ENCODE assay signal across 24 cellular contexts in the genomic region with DNA sequence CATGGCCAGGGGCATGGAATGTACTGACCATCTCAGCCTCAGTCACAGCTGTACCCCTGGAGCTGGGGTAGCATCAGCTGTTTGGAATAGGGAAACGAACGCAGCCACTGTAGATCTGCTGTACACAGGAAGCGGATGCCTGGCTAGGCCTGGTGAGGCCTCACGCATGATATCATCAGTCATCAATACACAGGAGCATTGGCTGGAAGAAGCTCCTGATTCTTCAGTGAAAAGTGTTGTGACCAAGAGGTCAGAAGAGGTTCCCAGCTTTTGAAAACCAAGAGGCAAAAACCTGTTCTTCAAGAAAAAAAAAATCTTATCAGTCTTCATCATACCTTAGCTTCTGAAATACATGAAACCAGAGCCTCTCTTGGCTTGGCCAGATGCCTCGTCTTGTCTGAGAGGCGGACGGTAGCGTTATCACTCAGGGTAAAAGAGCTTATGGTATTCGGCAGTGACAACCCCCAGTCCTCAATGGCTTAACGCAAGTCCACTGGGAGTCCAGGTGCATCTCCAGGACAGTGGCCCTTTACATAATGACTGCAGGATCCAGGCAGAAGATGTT.
DNase-seq lines count a peak whose midpoint lies in the region; ATAC-seq, FAIRE-seq and TF ChIP-seq lines count a peak whose summit lies in the region.
"Had no signal": no experiment of that assay in that cellular context is flagged by ENCODE, and none has a peak within 500 bp of the region (broad histone marks: within the 10 kb centered on the region; RNA-seq: fewer than 3 reads in every experiment).

No MANE protein-coding gene starts in this region.

- no peaks in the 10 kb centered on the region for H3K27me3 ChIP-seq in IMR-90 (ENCODE audit: control insufficient read depth, insufficient read depth, low read length)
- no peaks in the 10 kb centered on the region for H3K27me3 ChIP-seq in astrocyte (ENCODE audit: insufficient read depth, low read length)
- H3K27me3 ChIP-seq in mesendoderm (ENCODE audit: insufficient read depth, low read length, poor library complexity), result no peaks in the 10 kb centered on the region
- H3K27me3 ChIP-seq: BLaER1 treated with 17β-estradiol and CSF1 and Interleukin-3, amounts not matched to agents 10 nM and 100 nM; neutrophil had no signal

- peak overlapping the region; percentile 60 for H3K4ac ChIP-seq in IMR-90 (ENCODE audit: low read depth, low read length)
- peak overlapping the region; percentile 64 for H3K4ac ChIP-seq in mesendoderm (ENCODE audit: low read depth, low read length)

- peak overlapping the region; percentile 71; the same call in 1 of the 3 replicates for H3K4me2 ChIP-seq in A549
- H3K4me2 ChIP-seq in IMR-90 (ENCODE audit: low read depth, low read length), result no peak overlapping the region
- no peak overlapping the region for H3K4me2 ChIP-seq in astrocyte (ENCODE audit: low read length)
- H3K4me2 ChIP-seq in mesendoderm (ENCODE audit: low read length), result no peak overlapping the region
- H3K4me2 ChIP-seq: BLaER1 treated with 17β-estradiol and CSF1 and Interleukin-3, amounts not matched to agents 10 nM and 100 nM had no signal

- dilution Hi-C loops in IMR-90 (cut with HindIII; ENCODE audit: low sequenced_read_pairs, unreplicated experiment), result no loop called here

- in situ Hi-C loops in IMR-90 (cut with MboI; ENCODE audit: low sequenced_read_pairs), result no loop called here

- H3K9me1 ChIP-seq in IMR-90 (ENCODE audit: insufficient read depth, low read length), result peaks cover 18% of the 10 kb centered on the region

- H3K14ac ChIP-seq in IMR-90 (replicated peaks; ENCODE audit: low read depth, low read length), result no peak overlapping the region

- 99% methylated on average over 8 of the region's 10 CpGs for WGBS in A549 (ENCODE audit: missing lambda C conversion rate)
- 94% methylated on average over 5 of the region's 10 CpGs; no CpG with 5 or more reads in 1 of the 2 experiments for WGBS in IMR-90 (ENCODE audit: extremely low coverage in 2 of 2, insufficient read length in 1 of 2), 2 experiments
- WGBS in mesendoderm (ENCODE audit: extremely low coverage, insufficient coverage, low lambda C conversion rate), result no CpG with 5 or more reads among the region's 10 CpGs

- POLR2A ChIA-PET in A549 (lab: Yijun Ruan, JAX), result interaction anchor here (0.6 to 1.6 kb wide), 6 partner anchors 9 to 592 kb away, joined by 5 to 12 read pairs (median 6); no protein-coding TSS in a partner anchor
- POLR2A ChIA-PET in IMR-90 (lab: Charles Lee; ENCODE audit: unreplicated experiment), result no interaction called here

- no TSS peak for BruUV-seq in IMR-90 (replicated peaks; lab: Mats Ljungman, UMichigan)

- CTCF ChIA-PET in A549 (lab: Yijun Ruan, JAX), result interaction anchor here (0.8 to 2.4 kb wide), 3 partner anchors 89 to 123 kb away, joined by 3 to 7 read pairs (median 3); no protein-coding TSS in a partner anchor
- CTCF ChIA-PET in IMR-90 (lab: Yijun Ruan, JAX), result no interaction called here

- no peak for TF ChIP-seq EP300 in A549 (IDR thresholded peaks at IDR 0.05)

- H3K27ac ChIP-seq in A549, result peak overlapping the region; percentile 84 to 88
- no peak overlapping the region for H3K27ac ChIP-seq in IMR-90 (ENCODE audit: insufficient read depth, low read length)
- no peak overlapping the region for H3K27ac ChIP-seq in astrocyte (ENCODE audit: low read depth, low read length)
- H3K27ac ChIP-seq in mesendoderm (ENCODE audit: low read depth, low read length), result no peak overlapping the region
- H3K27ac ChIP-seq: BLaER1 treated with 17β-estradiol and CSF1 and Interleukin-3, amounts not matched to agents 10 nM and 100 nM; neutrophil had no signal

- H2BK5ac ChIP-seq in IMR-90 (ENCODE audit: low read depth, low read length, poor library complexity, severe bottlenecking) (no peak overlapping the region), mesendoderm (ENCODE audit: low read length) (peak overlapping the region; percentile 33)

- H3K4me1 ChIP-seq in A549 (peaks cover 25% of the 10 kb centered on the region), IMR-90 (ENCODE audit: control insufficient read depth, insufficient read depth, low read length) (peaks cover 18% of the 10 kb centered on the region), astrocyte (ENCODE audit: insufficient read depth, low read length) (peaks cover 21% of the 10 kb centered on the region), mesendoderm (ENCODE audit: control insufficient read depth, low read depth, low read length) (peaks cover 28% of the 10 kb centered on the region)

- TF ChIP-seq RAD21 in A549 (conservative IDR thresholded peaks at IDR 0.05 in 1 of 2, IDR thresholded peaks at IDR 0.05 in 1 of 2), result no peak
- TF ChIP-seq RAD21 in IMR-90 (IDR thresholded peaks at IDR 0.05; ENCODE audit: low read length), result no peak

- peak overlapping the region; percentile 18; the same call in 1 of the 2 replicates for H3K23ac ChIP-seq in IMR-90 (ENCODE audit: low read depth, low read length)
- no peak overlapping the region for H3K23ac ChIP-seq in mesendoderm (ENCODE audit: low read length)

- H4K5ac ChIP-seq in IMR-90 (ENCODE audit: low read depth, low read length) (no peak overlapping the region), mesendoderm (ENCODE audit: low read length) (no peak overlapping the region)

- no peaks in the 10 kb centered on the region for H3K27me3 Mint-ChIP-seq in astrocyte (ENCODE audit: low read depth, unreplicated experiment)
- H3K27me3 Mint-ChIP-seq: activated CD4-positive, alpha-beta memory T cell treated with anti-CD3 and anti-CD28 coated beads, Interleukin-2, amount 10 ng/mL, durations not matched to agents 7 days and 5 days; central memory CD8-positive, alpha-beta T cell; stimulated activated memory B cell treated with anti-CD40 and anti-IgM and Interleukin-4, amounts not matched to agents 10 μg/mL and 1 μg/mL and 100 μg/mL, for 72 hours had no signal

- H3K9ac ChIP-seq in IMR-90 (ENCODE audit: low read depth, low read length) (no peak overlapping the region), astrocyte (ENCODE audit: low read length) (no peak overlapping the region), mesendoderm (ENCODE audit: low read length) (no peak overlapping the region)
- H3K9ac ChIP-seq: BLaER1 treated with 17β-estradiol and CSF1 and Interleukin-3, amounts not matched to agents 10 nM and 100 nM had no signal

- H3K79me2 ChIP-seq in astrocyte (ENCODE audit: insufficient read depth, low read length), result no peaks in the 10 kb centered on the region
- H3K79me2 ChIP-seq in mesendoderm (ENCODE audit: control insufficient read depth, insufficient read depth, low read length), result no peaks in the 10 kb centered on the region

- ATAC-seq in A549, result no peak
- no peak for ATAC-seq in IMR-90 (ENCODE audit: low read depth)
- ATAC-seq in GM18907 (IDR thresholded peaks at IDR 0.05; ENCODE audit: unreplicated experiment), result no peak
- ATAC-seq: stimulated activated memory B cell treated with anti-CD40 and anti-IgM and Interleukin-4, amounts not matched to agents 10 μg/mL and 1 μg/mL and 100 μg/mL, for 72 hours had no signal

- H2AK5ac ChIP-seq in IMR-90 (ENCODE audit: low read depth, low read length), result peak overlapping the region; percentile 48; the same call in 1 of the 2 replicates
- H2AK5ac ChIP-seq in mesendoderm (ENCODE audit: low read length), result peak overlapping the region; percentile 79

- TF ChIP-seq POLR2A in A549 (IDR thresholded peaks at IDR 0.05; ENCODE audit: low read length) (no peak), IMR-90 (IDR thresholded peaks at IDR 0.05; ENCODE audit: low read depth, low read length) (no peak)

- peak overlapping the region; percentile 24 for H4K91ac ChIP-seq in IMR-90 (ENCODE audit: insufficient read depth, low read depth, low read length)

- H2BK120ac ChIP-seq in IMR-90 (ENCODE audit: low read depth, low read length), result no peak overlapping the region; the same call in none of the 2 replicates
- H2BK120ac ChIP-seq in mesendoderm (ENCODE audit: low read depth, low read length), result no peak overlapping the region

- H2BK15ac ChIP-seq in IMR-90 (ENCODE audit: low read depth, low read length) (peak overlapping the region; percentile 44; the same call in 1 of the 3 replicates), mesendoderm (replicated peaks; ENCODE audit: low read depth) (no peak overlapping the region)

- peak overlapping the region; percentile 17; the same call in 1 of the 3 replicates for H3K4me3 ChIP-seq in A549
- no peak overlapping the region for H3K4me3 ChIP-seq in IMR-90 (ENCODE audit: insufficient read depth, low read depth, low read length)
- H3K4me3 ChIP-seq in astrocyte (ENCODE audit: insufficient read depth, low read depth, low read length), result no peak overlapping the region
- no peak overlapping the region for H3K4me3 ChIP-seq in mesendoderm (ENCODE audit: low read length)
- H3K4me3 ChIP-seq: BLaER1 treated with 17β-estradiol and CSF1 and Interleukin-3, amounts not matched to agents 10 nM and 100 nM had no signal

- H3K9me3 ChIP-seq in A549 (peaks cover 11% of the 10 kb centered on the region), IMR-90 (ENCODE audit: control insufficient read depth, insufficient read depth, low read length) (no peaks in the 10 kb centered on the region), astrocyte (ENCODE audit: insufficient read depth, low read depth, low read length) (no peaks in the 10 kb centered on the region)
- H3K9me3 ChIP-seq: neutrophil had no signal

- no peak overlapping the region for H4K8ac ChIP-seq in IMR-90 (ENCODE audit: low read depth in 2 of 2, low read length in 2 of 2)
- no peak overlapping the region for H4K8ac ChIP-seq in mesendoderm (ENCODE audit: low read depth, low read length)

- no peaks in the 10 kb centered on the region for H3K36me3 Mint-ChIP-seq in astrocyte (ENCODE audit: low read depth, unreplicated experiment)

- H3K27ac Mint-ChIP-seq in astrocyte (ENCODE audit: unreplicated experiment), result peak overlapping the region; percentile 53
- H3K27ac Mint-ChIP-seq: activated CD4-positive, alpha-beta memory T cell treated with anti-CD3 and anti-CD28 coated beads, Interleukin-2, amount 10 ng/mL, durations not matched to agents 7 days and 5 days; stimulated activated memory B cell treated with anti-CD40 and anti-IgM and Interleukin-4, amounts not matched to agents 10 μg/mL and 1 μg/mL and 100 μg/mL, for 72 hours had no signal

- no peak overlapping the region for H3K4me3 Mint-ChIP-seq in astrocyte (ENCODE audit: unreplicated experiment)
- H3K4me3 Mint-ChIP-seq: activated CD4-positive, alpha-beta memory T cell treated with anti-CD3 and anti-CD28 coated beads, Interleukin-2, amount 10 ng/mL, durations not matched to agents 7 days and 5 days; central memory CD8-positive, alpha-beta T cell; stimulated activated memory B cell treated with anti-CD40 and anti-IgM and Interleukin-4, amounts not matched to agents 10 μg/mL and 1 μg/mL and 100 μg/mL, for 72 hours had no signal

- H3K56ac ChIP-seq in IMR-90 (ENCODE audit: extremely low read depth, insufficient read depth, low read length) (no peak overlapping the region), mesendoderm (ENCODE audit: low read length) (peak overlapping the region; percentile 44)

- H2BK20ac ChIP-seq in IMR-90 (ENCODE audit: low read depth, low read length), result peak overlapping the region; percentile 49; the same call in 1 of the 2 replicates

- no peak overlapping the region for H3K18ac ChIP-seq in IMR-90 (ENCODE audit: low read depth, low read length)
- no peak overlapping the region for H3K18ac ChIP-seq in mesendoderm (ENCODE audit: low read length)

- H2AFZ ChIP-seq in IMR-90 (replicated peaks; ENCODE audit: low read length, poor library complexity) (no peak overlapping the region), astrocyte (ENCODE audit: low read depth, low read length) (no peak overlapping the region)

- TF ChIP-seq CTCF in A549 (IDR thresholded peaks at IDR 0.05), result no peak
- no peak for TF ChIP-seq CTCF in IMR-90 (conservative IDR thresholded peaks at IDR 0.05; ENCODE audit: low read depth, low read length)
- no peak for TF ChIP-seq CTCF in astrocyte (IDR thresholded peaks at IDR 0.05; ENCODE audit: insufficient read depth, low read depth, low read length)

- DNase-seq in A549 (ENCODE audit: low read depth in 1 of 2, low spot score in 1 of 2), result no peak
- DNase-seq in IMR-90, result no peak
- DNase-seq in astrocyte (ENCODE audit: low read depth), result peak; percentile 37
- no peak for DNase-seq in mesendoderm
- DNase-seq in inferior parietal cortex (ENCODE audit: extremely low spot score), result no peak
- DNase-seq in HCEC 1CT, result no peak
- no peak for DNase-seq in GDM1 (lab: John Stamatoyannopoulos, UW)
- DNase-seq: activated CD4-positive, alpha-beta memory T cell treated with anti-CD3 and anti-CD28 coated beads, Interleukin-2, amount 10 ng/mL, durations not matched to agents 7 days and 5 days; activated naive CD4-positive, alpha-beta T cell treated with Interleukin-2 at 50 U/mL for 16 hours; activated T-cell treated with anti-CD3 and anti-CD28 coated beads for 4 hours; Calu3; foreskin fibroblast; H7; NCI-H146; NCI-H2171; NCI-H526; small intestine; SW 1271 had no signal

- no peak for FAIRE-seq in A549 (lab: Jason Lieb, UNC)
- no peak for FAIRE-seq in astrocyte (lab: Jason Lieb, UNC)
- FAIRE-seq: islet of Langerhans, small intestine had no signal

- H3K4me1 Mint-ChIP-seq in astrocyte (ENCODE audit: low read depth, unreplicated experiment), result peaks cover 59% of the 10 kb centered on the region
- H3K4me1 Mint-ChIP-seq: central memory CD8-positive, alpha-beta T cell; stimulated activated memory B cell treated with anti-CD40 and anti-IgM and Interleukin-4, amounts not matched to agents 10 μg/mL and 1 μg/mL and 100 μg/mL, for 72 hours had no signal

- H4K20me1 ChIP-seq in IMR-90 (ENCODE audit: insufficient read depth, low read length) (no peaks in the 10 kb centered on the region; the same call in 1 of the 2 replicates), astrocyte (ENCODE audit: insufficient read depth, low read length) (peaks cover 7% of the 10 kb centered on the region)

- H3K79me1 ChIP-seq in IMR-90 (ENCODE audit: low read depth in 1 of 2, low read length in 2 of 2) (no peaks in the 10 kb centered on the region), mesendoderm (ENCODE audit: low read length) (no peaks in the 10 kb centered on the region)

- H3K36me3 ChIP-seq in IMR-90 (ENCODE audit: control insufficient read depth, insufficient read depth, low read length), result no peaks in the 10 kb centered on the region
- H3K36me3 ChIP-seq in astrocyte (ENCODE audit: insufficient read depth, low read length), result no peaks in the 10 kb centered on the region
- no peaks in the 10 kb centered on the region for H3K36me3 ChIP-seq in mesendoderm (ENCODE audit: control insufficient read depth, insufficient read depth, low read length)
- H3K36me3 ChIP-seq: neutrophil had no signal

- no peak overlapping the region for H2AK9ac ChIP-seq in IMR-90 (replicated peaks; ENCODE audit: low read depth, low read length, poor library complexity)

- no peaks in the 10 kb centered on the region for H3K9me3 Mint-ChIP-seq in astrocyte (ENCODE audit: unreplicated experiment)
- H3K9me3 Mint-ChIP-seq: activated CD4-positive, alpha-beta memory T cell treated with anti-CD3 and anti-CD28 coated beads, Interleukin-2, amount 10 ng/mL, durations not matched to agents 7 days and 5 days; central memory CD8-positive, alpha-beta T cell; stimulated activated memory B cell treated with anti-CD40 and anti-IgM and Interleukin-4, amounts not matched to agents 10 μg/mL and 1 μg/mL and 100 μg/mL, for 72 hours had no signal

- intact Hi-C loops in IMR-90 (cut with micrococcal nuclease), result loop anchor here (5.0 to 10.0 kb wide), 3 partner anchors 243 to 574 kb away; no protein-coding TSS in a partner anchor

Comparison
In these comparisons a context has a peak if more than half of its experiments do, and no peak if none do; other contexts are left out.
1. H3K27ac ChIP-seq: peak in A549 (2 of 2); none in IMR-90 (single experiment), astrocyte (single experiment) and mesendoderm (single experiment).